Comparison of ENCODE assay signal across 19 cellular contexts in genomic region chr3:179336345-179336929, GRCh38.
"Had no signal": no experiment of that assay in that cellular context is flagged by ENCODE, and none has a peak within 500 bp of the region (broad histone marks: within the 10 kb centered on the region; RNA-seq: fewer than 3 reads in every experiment).

No MANE protein-coding gene starts in this region.

- H3K4me2 ChIP-seq: hepatocyte had no signal

- H3K27ac ChIP-seq: brain microvascular endothelial cell, esophagus squamous epithelium, hepatocyte, ovary, thyroid gland, vagina had no signal

- H3K9me3 Mint-ChIP-seq: activated naive CD8-positive, alpha-beta T cell treated with anti-CD3 and anti-CD28 coated beads for 36 hours; naive thymus-derived CD8-positive, alpha-beta T cell; T-helper 2 cell treated with Interferon-gamma antibody and Interleukin-4, amounts not matched to agents 5 μg/mL and 100 μg/mL, for 36 hours had no signal

- H3K4me3 Mint-ChIP-seq: activated naive CD8-positive, alpha-beta T cell treated with anti-CD3 and anti-CD28 coated beads for 36 hours; naive thymus-derived CD8-positive, alpha-beta T cell; T-helper 2 cell treated with Interferon-gamma antibody and Interleukin-4, amounts not matched to agents 5 μg/mL and 100 μg/mL, for 36 hours had no signal

- H3K4me1 ChIP-seq: esophagus squamous epithelium, thyroid gland, vagina had no signal

- H3K27ac Mint-ChIP-seq: activated naive CD8-positive, alpha-beta T cell treated with anti-CD3 and anti-CD28 coated beads for 36 hours; T-helper 2 cell treated with Interferon-gamma antibody and Interleukin-4, amounts not matched to agents 5 μg/mL and 100 μg/mL, for 36 hours had no signal

- ATAC-seq: left colon; naive thymus-derived CD8-positive, alpha-beta T cell had no signal

- H3K4me3 ChIP-seq: esophagus squamous epithelium, hepatocyte, lung, ovary, thyroid gland, vagina had no signal

- H3K27me3 Mint-ChIP-seq: activated naive CD8-positive, alpha-beta T cell treated with anti-CD3 and anti-CD28 coated beads for 36 hours; naive thymus-derived CD8-positive, alpha-beta T cell had no signal

- DNase-seq: activated CD4-positive, alpha-beta T cell treated with anti-CD3 and anti-CD28 coated beads, Interleukin-2, amount 50 U/mL, for 4 hours; activated gamma-delta T cell; activated naive CD8-positive, alpha-beta T cell treated with anti-CD3 and anti-CD28 coated beads for 36 hours; amygdala; brain microvascular endothelial cell; cerebellar nuclear complex; cortex of kidney; esophagus squamous epithelium; left colon; midbrain; naive thymus-derived CD8-positive, alpha-beta T cell; ovary; stimulated activated CD4-positive, alpha-beta T cell treated with anti-CD3 and anti-CD28 coated beads, Interleukin-1b, Interleukin-23, amount 100 ng/mL, for 48 hours; stimulated activated naive CD4-positive, alpha-beta T cell treated with Interleukin-2 at 50 U/mL for 16 hours; thyroid gland had no signal

- H2AFZ ChIP-seq: hepatocyte had no signal

- H3K9me3 ChIP-seq: esophagus squamous epithelium, ovary, thyroid gland, vagina had no signal

- H3K27me3 ChIP-seq: brain microvascular endothelial cell, esophagus squamous epithelium, hepatocyte, ovary, thyroid gland, vagina had no signal
